ENCODE assay signal across 21 cellular contexts in genomic region chr14:39179042-39179441, GRCh38. TPM values are rescaled to one million over a fixed set of nuclear protein-coding genes. Genes with fewer than 3 reads are reported as not detected.
A peak's percentile ranks its signal among the peaks of the same experiment; 100 is the strongest.
DNase-seq lines count a peak whose midpoint lies in the region; ATAC-seq and TF ChIP-seq lines count a peak whose summit lies in the region.
"Had no signal": no experiment of that assay in that cellular context is flagged by ENCODE, and none has a peak within 500 bp of the region (broad histone marks: within the 10 kb centered on the region; RNA-seq: fewer than 3 reads in every experiment).

No MANE protein-coding gene starts in this region.

- H3K4me1 Mint-ChIP-seq in activated naive CD4-positive, alpha-beta T cell treated with anti-CD3 and anti-CD28 coated beads for 36 hours (ENCODE audit: low read depth) = peaks cover 38% of the 10 kb centered on the region
- H3K4me1 Mint-ChIP-seq in central memory CD8-positive, alpha-beta T cell = peaks cover 23% of the 10 kb centered on the region

- H3K27me3 Mint-ChIP-seq in activated naive CD4-positive, alpha-beta T cell treated with anti-CD3 and anti-CD28 coated beads for 36 hours (ENCODE audit: low read depth) = no peaks in the 10 kb centered on the region
- no peaks in the 10 kb centered on the region for H3K27me3 Mint-ChIP-seq in central memory CD8-positive, alpha-beta T cell

- H3K9me3 ChIP-seq in SK-N-MC (ENCODE audit: low read depth, low read length) = no peaks in the 10 kb centered on the region
- H3K9me3 ChIP-seq: ovary had no signal

- peak overlapping the region; percentile 67 for H3K27ac Mint-ChIP-seq in activated naive CD4-positive, alpha-beta T cell treated with anti-CD3 and anti-CD28 coated beads for 36 hours
- peak overlapping the region; percentile 57 for H3K27ac Mint-ChIP-seq in central memory CD8-positive, alpha-beta T cell (ENCODE audit: low read depth)

- no peak for TF ChIP-seq CTCF in retinal pigment epithelial cell (conservative IDR thresholded peaks at IDR 0.05; ENCODE audit: low read depth, low read length)

- H3K4me3 ChIP-seq in SK-N-MC = no peak overlapping the region
- H3K4me3 ChIP-seq in retinal pigment epithelial cell (ENCODE audit: low read length) = no peak overlapping the region
- H3K4me3 ChIP-seq: lung, ovary had no signal

- H3K4me3 Mint-ChIP-seq in activated naive CD4-positive, alpha-beta T cell treated with anti-CD3 and anti-CD28 coated beads for 36 hours = no peak overlapping the region
- no peak overlapping the region for H3K4me3 Mint-ChIP-seq in central memory CD8-positive, alpha-beta T cell
- H3K4me3 Mint-ChIP-seq: CD14-positive monocyte had no signal

- intact Hi-C loops in activated naive CD4-positive, alpha-beta T cell treated with anti-CD3 and anti-CD28 coated beads for 36 hours (cut with micrococcal nuclease) = no loop called here

- ATAC-seq in central memory CD8-positive, alpha-beta T cell (replicated peaks; ENCODE audit: extremely low read depth, poor library complexity, severe bottlenecking) = no peak
- ATAC-seq: sciatic nerve had no signal

- no peak for DNase-seq in activated naive CD4-positive, alpha-beta T cell treated with anti-CD3 and anti-CD28 coated beads for 36 hours
- DNase-seq in activated naive CD4-positive, alpha-beta T cell (lab: John Stamatoyannopoulos, UW) = no peak
- DNase-seq in SK-N-MC (ENCODE audit: low read depth, low spot score) (no peak), retinal pigment epithelial cell (ENCODE audit: low read depth) (peak; percentile 62), A172 (ENCODE audit: low spot score) (no peak), activated gamma-delta T cell treated with Interleukin-2 at 50 U/mL for 16 hours (no peak), cerebellar cortex (ENCODE audit: low spot score) (no peak)
- DNase-seq in central memory CD8-positive, alpha-beta T cell (ENCODE audit: low spot score in 2 of 2) = no peak
- DNase-seq: activated CD4-positive, alpha-beta T cell treated with anti-CD3 and anti-CD28 coated beads for 1 hour; activated T-cell treated with anti-CD3 and anti-CD28 coated beads, Interleukin-2, amount 50 U/mL, for 48 hours; GDM1; hypothalamus; islet precursor cell; Kasumi-1; NCI-H1105 treated with DMSO at 0.1 percent for 48 hours; NCI-H510A; ovary; T-helper 9 cell had no signal

- H3K9me3 Mint-ChIP-seq in activated naive CD4-positive, alpha-beta T cell treated with anti-CD3 and anti-CD28 coated beads for 36 hours = no peaks in the 10 kb centered on the region
- H3K9me3 Mint-ChIP-seq in central memory CD8-positive, alpha-beta T cell = no peaks in the 10 kb centered on the region
- H3K9me3 Mint-ChIP-seq: CD14-positive monocyte had no signal

- peaks cover 84% of the 10 kb centered on the region for H3K36me3 ChIP-seq in SK-N-MC (ENCODE audit: insufficient read depth, low read length)
- H3K36me3 ChIP-seq: ovary had no signal

- peaks cover 47% of the 10 kb centered on the region for H3K36me3 Mint-ChIP-seq in activated naive CD4-positive, alpha-beta T cell treated with anti-CD3 and anti-CD28 coated beads for 36 hours (ENCODE audit: low read depth)
- H3K36me3 Mint-ChIP-seq in central memory CD8-positive, alpha-beta T cell (ENCODE audit: insufficient read depth) = peaks cover 70% of the 10 kb centered on the region

- CTCF ChIA-PET in activated naive CD4-positive, alpha-beta T cell treated with anti-CD3 and anti-CD28 coated beads for 36 hours (lab: Charles Lee) = no interaction called here

- peak overlapping the region; percentile 55; the same call in 1 of the 2 replicates for H3K27ac ChIP-seq in SK-N-MC
- H3K27ac ChIP-seq: ovary had no signal

- no peak overlapping the region for H3K9ac ChIP-seq in SK-N-MC (ENCODE audit: insufficient read length)

RNA-seq across cellular contexts. Expression of gene PNN, which starts 4.0 kb away (rescaled TPM):
- total RNA-seq in activated naive CD4-positive, alpha-beta T cell treated with anti-CD3 and anti-CD28 coated beads for 36 hours = 100 to 1,000 TPM in 1 of 2 experiments, 10 to 100 TPM in 1; 99.6 to 100 TPM
- total RNA-seq in A172 (2014; rRNA removed; shearing (Covaris generic)) = 17.8 and 26.2 TPM in 2 replicates

RNA-seq across cellular contexts. Expression of gene TRAPPC6B, which starts 8.9 kb away (rescaled TPM):
- 10 to 100 TPM; 19.8 TPM for total RNA-seq in activated naive CD4-positive, alpha-beta T cell treated with anti-CD3 and anti-CD28 coated beads for 36 hours
- 14.6 and 20.8 TPM in 2 replicates for total RNA-seq in A172 (2014; rRNA removed; shearing (Covaris generic))

RNA-seq across cellular contexts. Expression of gene MIA2, which starts 54.7 kb away (rescaled TPM):
- total RNA-seq in activated naive CD4-positive, alpha-beta T cell treated with anti-CD3 and anti-CD28 coated beads for 36 hours = 10 to 100 TPM; 19.9 to 20.9 TPM
- total RNA-seq in A172 (2014; rRNA removed; shearing (Covaris generic)) = 6.8 and 10.9 TPM in 2 replicates
